In the genomic region with DNA sequence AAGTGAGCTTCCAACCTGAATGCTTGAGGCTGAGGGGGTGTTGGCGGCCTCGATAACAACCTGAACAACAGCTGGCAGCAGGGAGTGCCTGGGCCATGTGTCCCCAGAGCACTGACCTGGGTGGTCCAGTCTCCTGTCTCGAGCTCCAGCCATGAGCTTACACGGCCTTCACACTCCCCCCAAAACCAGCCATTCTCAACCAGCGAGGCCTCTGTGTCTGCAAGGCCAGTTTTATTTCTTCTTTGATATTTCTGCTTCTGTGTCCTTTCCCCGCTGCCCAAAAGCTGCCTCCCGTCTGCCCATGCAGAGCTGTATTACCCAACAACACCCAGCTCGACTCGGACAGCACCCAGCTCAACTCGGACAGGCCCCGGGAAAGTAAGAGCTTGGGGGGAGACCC, we compare ENCODE assay signal across 29 cellular contexts. TPM values are rescaled to one million over a fixed set of nuclear protein-coding genes. Genes with fewer than 3 reads are reported as not detected.
DNase-seq lines count a peak whose midpoint lies in the region; ATAC-seq and TF ChIP-seq lines count a peak whose summit lies in the region.
"Had no signal": no experiment of that assay in that cellular context is flagged by ENCODE, and none has a peak within 500 bp of the region (broad histone marks: within the 10 kb centered on the region; RNA-seq: fewer than 3 reads in every experiment).

No MANE protein-coding gene starts in this region.

- H3K27me3 Mint-ChIP-seq in type B pancreatic cell, result no peaks in the 10 kb centered on the region
- H3K27me3 Mint-ChIP-seq: central memory CD8-positive, alpha-beta T cell had no signal

- H2BK15ac ChIP-seq in IMR-90 (ENCODE audit: low read depth, low read length), result no peak overlapping the region

- BruUV-seq in IMR-90 (replicated peaks; lab: Mats Ljungman, UMichigan), result no TSS peak

- no peak overlapping the region for H3K4me3 Mint-ChIP-seq in type B pancreatic cell
- H3K4me3 Mint-ChIP-seq: activated naive CD4-positive, alpha-beta T cell treated with anti-CD3 and anti-CD28 coated beads for 36 hours; activated T-cell treated with anti-CD3 and anti-CD28 coated beads, Interleukin-2, amount 50 U/mL, for 72 hours; central memory CD8-positive, alpha-beta T cell; nephron had no signal

- no peaks in the 10 kb centered on the region for H3K9me3 Mint-ChIP-seq in type B pancreatic cell
- H3K9me3 Mint-ChIP-seq: activated naive CD4-positive, alpha-beta T cell treated with anti-CD3 and anti-CD28 coated beads for 36 hours; activated T-cell treated with anti-CD3 and anti-CD28 coated beads, Interleukin-2, amount 50 U/mL, for 72 hours; central memory CD8-positive, alpha-beta T cell; nephron had no signal

- no peaks in the 10 kb centered on the region for H3K9me3 ChIP-seq in IMR-90 (ENCODE audit: control insufficient read depth, insufficient read depth, low read length)
- H3K9me3 ChIP-seq in lower lobe of right lung, result no peaks in the 10 kb centered on the region
- H3K9me3 ChIP-seq: heart left ventricle, pancreas had no signal

- in situ Hi-C loops in IMR-90 (cut with MboI; ENCODE audit: low sequenced_read_pairs), result no loop called here

- peaks cover 45% of the 10 kb centered on the region for H3K36me3 ChIP-seq in IMR-90 (ENCODE audit: control insufficient read depth, insufficient read depth, low read length)
- peaks cover 64% of the 10 kb centered on the region for H3K36me3 ChIP-seq in lower lobe of right lung

- TF ChIP-seq CTCF in IMR-90 (conservative IDR thresholded peaks at IDR 0.05; ENCODE audit: low read depth, low read length) (no peak), lower lobe of right lung (IDR thresholded peaks at IDR 0.05) (no peak), type B pancreatic cell (conservative IDR thresholded peaks at IDR 0.05) (no peak)

- no peak for DNase-seq in IMR-90
- peak; percentile 34 for DNase-seq in activated CD8-positive, alpha-beta memory T cell treated with anti-CD3 and anti-CD28 coated beads, Interleukin-2, amount 50 U/mL, for 48 hours
- peak; percentile 27 for DNase-seq in lower lobe of right lung
- peak; percentile 45 for DNase-seq in type B pancreatic cell (ENCODE audit: extremely low spot score, unreplicated experiment)
- DNase-seq in NCI-H2196 treated with DMSO at 0.1 percent for 48 hours (lab: John Stamatoyannopoulos, UW; ENCODE audit: unreplicated experiment), result no peak
- DNase-seq in NCI-H1417 treated with DMSO at 0.1 percent for 48 hours (lab: John Stamatoyannopoulos, UW), result no peak
- DNase-seq: activated CD4-positive, alpha-beta T cell treated with anti-CD3 and anti-CD28 coated beads for 48 hours; activated naive CD4-positive, alpha-beta T cell treated with anti-CD3 and anti-CD28 coated beads for 36 hours; activated T-cell treated with anti-CD3 and anti-CD28 coated beads, Interleukin-2, amount 50 U/mL, for 72 hours; C1 segment of cervical spinal cord; dermis blood vessel endothelial cell; DMS153; foreskin melanocyte; mammary epithelial cell; MM.1S; NCI-H2081; NCI-H2227 treated with DMSO at 0.1 percent for 48 hours; NCI-H69; small intestine; stimulated activated naive CD4-positive, alpha-beta T cell treated with Interleukin-2 at 50 U/mL for 16 hours; SW 1271 had no signal

- intact Hi-C loops in IMR-90 (cut with micrococcal nuclease), result no loop called here
- intact Hi-C loops in lower lobe of right lung (cut with DNase I), result no loop called here

- TF ChIP-seq POLR2A in IMR-90 (IDR thresholded peaks at IDR 0.05; ENCODE audit: low read depth, low read length), result no peak

- H2BK5ac ChIP-seq in IMR-90 (ENCODE audit: low read depth, low read length, poor library complexity, severe bottlenecking), result no peak overlapping the region

- no peak overlapping the region for H3K9ac ChIP-seq in IMR-90 (ENCODE audit: low read depth, low read length)
- H3K9ac ChIP-seq: KMS-11 had no signal

- no peak for TF ChIP-seq RAD21 in IMR-90 (IDR thresholded peaks at IDR 0.05; ENCODE audit: low read length)

- H2BK120ac ChIP-seq in IMR-90 (ENCODE audit: low read depth, low read length), result no peak overlapping the region

- dilution Hi-C loops in IMR-90 (cut with HindIII; ENCODE audit: low sequenced_read_pairs, unreplicated experiment), result no loop called here

- H3K9me1 ChIP-seq in IMR-90 (ENCODE audit: insufficient read depth, low read length), result peaks cover 13% of the 10 kb centered on the region

- no peak overlapping the region for H3K14ac ChIP-seq in IMR-90 (replicated peaks; ENCODE audit: low read depth, low read length)

- H4K91ac ChIP-seq in IMR-90 (ENCODE audit: insufficient read depth, low read depth, low read length), result no peak overlapping the region

- peaks cover 13% of the 10 kb centered on the region for H3K36me3 Mint-ChIP-seq in type B pancreatic cell

- H3K18ac ChIP-seq in IMR-90 (ENCODE audit: low read depth, low read length), result no peak overlapping the region

- H4K20me1 ChIP-seq in IMR-90 (ENCODE audit: insufficient read depth, low read length), result peaks cover 19% of the 10 kb centered on the region

- H3K4me2 ChIP-seq in IMR-90 (ENCODE audit: low read depth, low read length), result no peak overlapping the region
- H3K4me2 ChIP-seq: KMS-11 had no signal

- H2AK9ac ChIP-seq in IMR-90 (replicated peaks; ENCODE audit: low read depth, low read length, poor library complexity), result peak overlapping the region; percentile 45

- H3K4me3 ChIP-seq in IMR-90 (ENCODE audit: insufficient read depth, low read depth, low read length), result no peak overlapping the region
- H3K4me3 ChIP-seq in lower lobe of right lung, result no peak overlapping the region
- H3K4me3 ChIP-seq: heart left ventricle, pancreas had no signal

- H3K27ac ChIP-seq in IMR-90 (ENCODE audit: insufficient read depth, low read length) (no peak overlapping the region), lower lobe of right lung (no peak overlapping the region)
- H3K27ac ChIP-seq: KMS-11, pancreas, VCaP had no signal

- H3K27me3 ChIP-seq in IMR-90 (ENCODE audit: control insufficient read depth, insufficient read depth, low read length), result no peaks in the 10 kb centered on the region
- no peaks in the 10 kb centered on the region for H3K27me3 ChIP-seq in lower lobe of right lung (ENCODE audit: low read depth)
- H3K27me3 ChIP-seq: heart left ventricle, pancreas had no signal

- no peak overlapping the region for H2AFZ ChIP-seq in IMR-90 (replicated peaks; ENCODE audit: low read length, poor library complexity)

- no peak overlapping the region for H4K8ac ChIP-seq in IMR-90 (ENCODE audit: low read depth in 2 of 2, low read length in 2 of 2)

- H3K27ac Mint-ChIP-seq in type B pancreatic cell, result no peak overlapping the region
- H3K27ac Mint-ChIP-seq: activated naive CD4-positive, alpha-beta T cell treated with anti-CD3 and anti-CD28 coated beads for 36 hours; activated T-cell treated with anti-CD3 and anti-CD28 coated beads, Interleukin-2, amount 50 U/mL, for 72 hours; nephron had no signal

- H3K4me1 Mint-ChIP-seq in type B pancreatic cell (ENCODE audit: unreplicated experiment), result peaks cover 5% of the 10 kb centered on the region
- H3K4me1 Mint-ChIP-seq: central memory CD8-positive, alpha-beta T cell had no signal

- 86% methylated on average over 4 of the region's 11 CpGs; no CpG with 5 or more reads in 1 of the 2 experiments for WGBS in IMR-90 (ENCODE audit: extremely low coverage in 2 of 2, insufficient read length in 1 of 2), 2 experiments

- H2AK5ac ChIP-seq in IMR-90 (ENCODE audit: low read depth, low read length), result no peak overlapping the region

- H3K4me1 ChIP-seq in IMR-90 (ENCODE audit: control insufficient read depth, insufficient read depth, low read length) (no peaks in the 10 kb centered on the region), lower lobe of right lung (no peaks in the 10 kb centered on the region)
- H3K4me1 ChIP-seq: pancreas had no signal

- no peak overlapping the region for H3K56ac ChIP-seq in IMR-90 (ENCODE audit: extremely low read depth, insufficient read depth, low read length)

- H3K79me1 ChIP-seq in IMR-90 (ENCODE audit: low read depth in 1 of 2, low read length in 2 of 2), result peaks cover 20 to 26% of the 10 kb centered on the region in 2 experiments

- no peak overlapping the region for H2BK20ac ChIP-seq in IMR-90 (ENCODE audit: low read depth, low read length)

- no peak overlapping the region for H3K23ac ChIP-seq in IMR-90 (ENCODE audit: low read depth, low read length)

- POLR2A ChIA-PET in IMR-90 (lab: Charles Lee; ENCODE audit: unreplicated experiment), result interaction anchor here (0.5 to 0.6 kb wide), 2 partner anchors 22 to 33 kb away, joined by 3 to 4 read pairs; no protein-coding TSS in a partner anchor

- H4K5ac ChIP-seq in IMR-90 (ENCODE audit: low read depth, low read length), result no peak overlapping the region

- no peak overlapping the region for H3K4ac ChIP-seq in IMR-90 (ENCODE audit: low read depth, low read length)

- ATAC-seq in IMR-90 (ENCODE audit: low read depth), result no peak
- no peak for ATAC-seq in lower lobe of right lung
- ATAC-seq in HG02610 (IDR thresholded peaks at IDR 0.05; ENCODE audit: unreplicated experiment), result no peak
- ATAC-seq: activated T-cell treated with anti-CD3 and anti-CD28 coated beads, Interleukin-2, amount 50 U/mL, for 72 hours; Panc1; pancreas had no signal

- CTCF ChIA-PET in IMR-90 (lab: Yijun Ruan, JAX), result no interaction called here

TF ChIP-seq in IMR-90, 13 proteins besides CTCF, POLR2A, EP300 and RAD21 (continues in another document):
- TF ChIP-seq MAFK (IDR thresholded peaks at IDR 0.05; ENCODE audit: low read depth, low read length) (no peak), FOS (IDR thresholded peaks at IDR 0.05; ENCODE audit: low read depth, low read length) (no peak), CHD1 (IDR thresholded peaks at IDR 0.05; ENCODE audit: low read depth, low read length) (no peak), CEBPB (IDR thresholded peaks at IDR 0.05; ENCODE audit: low read depth, low read length) (no peak), RFX5 (IDR thresholded peaks at IDR 0.05; ENCODE audit: low read depth, low read length) (no peak), SMC3 (IDR thresholded peaks at IDR 0.05; ENCODE audit: low read depth, low read length) (no peak), BHLHE40 (IDR thresholded peaks at IDR 0.05; ENCODE audit: low read depth, low read length) (no peak), RCOR1 (IDR thresholded peaks at IDR 0.05; ENCODE audit: insufficient replicate concordance, low read length) (no peak), NFE2L2 (IDR thresholded peaks at IDR 0.05; ENCODE audit: low read depth, low read length) (no peak)

RNA-seq across cellular contexts. Expression of gene TFDP1, which starts 32.5 kb away (rescaled TPM):
- total RNA-seq in IMR-90 (2012; rRNA removed), result 59.2 and 59.3 TPM in 2 replicates
- polyA plus RNA-seq in IMR-90 (2012; rRNA removed), result 97.0 and 97.8 TPM in 2 replicates
- polyA plus RNA-seq in IMR-90 (2012; cell fraction: cytosol; rRNA removed), result 50.0 and 55.8 TPM in 2 replicates
- 54.6 and 91.2 TPM in 2 replicates for polyA plus RNA-seq in IMR-90 (2012; cell fraction: nucleus; rRNA removed; ENCODE audit: low replicate concordance)
- 47.0 TPM for total RNA-seq in lower lobe of right lung
- total RNA-seq in type B pancreatic cell (ENCODE audit: low replicate concordance), result 78.4 and 78.8 TPM in 2 replicates

Comparison
In these comparisons a context has a peak if more than half of its experiments do, and no peak if none do; other contexts are left out.
1. DNase-seq: peak in activated CD8-positive, alpha-beta memory T cell treated with anti-CD3 and anti-CD28 coated beads, Interleukin-2, amount 50 U/mL, for 48 hours (single experiment), lower lobe of right lung (single experiment) and type B pancreatic cell (single experiment); none in IMR-90 (single experiment), NCI-H2196 treated with DMSO at 0.1 percent for 48 hours (single experiment) and NCI-H1417 treated with DMSO at 0.1 percent for 48 hours (single experiment).